In genomic region chr18:3447895-3448844, GRCh38 we compare ENCODE assay signal across 1 cellular context.
A peak's percentile ranks its signal among the peaks of the same experiment; 100 is the strongest.
TF ChIP-seq lines count a peak whose summit lies in the region.

No MANE protein-coding gene starts in this region.

TF ChIP-seq in HepG2, 621 proteins besides CTCF, POLR2A, EP300 and RAD21 (continued from another document and continues in another):
- TF ChIP-seq, protein P1, sequence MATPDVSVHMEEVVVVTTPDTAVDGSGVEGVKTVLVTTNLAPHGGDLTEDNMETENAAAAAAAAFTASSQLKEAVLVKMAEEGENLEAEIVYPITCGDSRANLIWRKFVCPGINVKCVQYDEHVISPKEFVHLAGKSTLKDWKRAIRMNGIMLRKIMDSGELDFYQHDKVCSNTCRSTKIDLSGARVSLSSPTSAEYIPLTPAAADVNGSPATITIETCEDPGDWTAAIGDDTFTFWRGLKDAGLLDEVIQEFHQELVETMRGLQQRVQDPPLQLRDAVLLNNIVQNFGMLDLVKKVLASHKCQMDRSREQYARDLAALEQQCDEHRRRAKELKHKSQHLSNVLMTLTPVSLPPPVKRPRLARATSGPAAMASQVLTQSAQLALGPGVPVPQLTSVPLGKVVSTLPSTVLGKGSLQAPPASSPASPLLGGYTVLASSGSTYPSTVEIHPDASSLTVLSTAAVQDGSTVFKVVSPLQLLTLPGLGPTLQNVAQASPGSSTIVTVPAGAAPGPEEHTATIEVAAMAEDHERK (CRISPR knock-in tag; IDR thresholded peaks at IDR 0.05; ENCODE audit: low read depth): peak; percentile 65; the same call in 1 of the 2 replicates
- TF ChIP-seq TCF7 (IDR thresholded peaks at IDR 0.05; ENCODE audit: low read depth) (peak; percentile 80), TBX2 (CRISPR knock-in tag; IDR thresholded peaks at IDR 0.05; ENCODE audit: borderline replicate concordance) (peak; percentile 79), PHB2 (IDR thresholded peaks at IDR 0.05; ENCODE audit: partially characterized antibody) (no peak), ZNF251 (CRISPR knock-in tag; IDR thresholded peaks at IDR 0.05) (no peak), WIZ (CRISPR knock-in tag; IDR thresholded peaks at IDR 0.05) (no peak), ZNF124 (CRISPR knock-in tag; IDR thresholded peaks at IDR 0.05) (peak; percentile 75), CAMTA2 (CRISPR knock-in tag; IDR thresholded peaks at IDR 0.05; ENCODE audit: borderline replicate concordance) (no peak), GTF3A (CRISPR knock-in tag; conservative IDR thresholded peaks at IDR 0.05) (no peak), GFI1 (CRISPR knock-in tag; IDR thresholded peaks at IDR 0.05; ENCODE audit: borderline replicate concordance) (peak; percentile 65; the same call in 1 of the 2 replicates), MXD1 (CRISPR knock-in tag; IDR thresholded peaks at IDR 0.05) (no peak; the same call in 1 of the 2 replicates), SMAD1 (CRISPR knock-in tag; IDR thresholded peaks at IDR 0.05; ENCODE audit: borderline replicate concordance, low read depth) (0 out of 2 replicates have a peak, but pooled peaks have one; percentile 48), ZNF776 (CRISPR knock-in tag; IDR thresholded peaks at IDR 0.05) (0 out of 2 replicates have a peak, but pooled peaks have one; percentile 73), ZSCAN29 (CRISPR knock-in tag; conservative IDR thresholded peaks at IDR 0.05) (peak; percentile 86; the same call in 1 of the 2 replicates), HNF4G (IDR thresholded peaks at IDR 0.05; ENCODE audit: borderline replicate concordance, low read depth, low read length) (0 out of 2 replicates have a peak, but pooled peaks have one; percentile 5), HNF4G (CRISPR knock-in tag; IDR thresholded peaks at IDR 0.05; ENCODE audit: borderline replicate concordance, low read depth) (0 out of 2 replicates have a peak, but pooled peaks have one; percentile 15), SMAD3 (CRISPR knock-in tag; IDR thresholded peaks at IDR 0.05) (peak; percentile 73; the same call in 1 of the 2 replicates), ZNF496 (CRISPR knock-in tag; IDR thresholded peaks at IDR 0.05; ENCODE audit: insufficient replicate concordance) (no peak), ZNF740 (CRISPR knock-in tag; IDR thresholded peaks at IDR 0.05) (0 out of 2 replicates have a peak, but pooled peaks have one; percentile 13), ZMYM2 (CRISPR knock-in tag; IDR thresholded peaks at IDR 0.05) (peak; percentile 57; the same call in 1 of the 2 replicates), ZNF574 (CRISPR knock-in tag; IDR thresholded peaks at IDR 0.05) (peak; percentile 83), HOXA3 (CRISPR knock-in tag; IDR thresholded peaks at IDR 0.05) (peak; percentile 74), ZFP36L1 (CRISPR knock-in tag; IDR thresholded peaks at IDR 0.05) (peak; percentile 77; the same call in 1 of the 2 replicates), ZNF749 (CRISPR knock-in tag; IDR thresholded peaks at IDR 0.05; ENCODE audit: borderline replicate concordance) (0 out of 2 replicates have a peak, but pooled peaks have one; percentile 48), HDAC6 (IDR thresholded peaks at IDR 0.05; ENCODE audit: low read depth, low read length) (no peak), ZNF546 (CRISPR knock-in tag; conservative IDR thresholded peaks at IDR 0.05) (no peak; the same call in 1 of the 2 replicates), PAF1 (CRISPR knock-in tag; IDR thresholded peaks at IDR 0.05) (no peak), ZNF580 (CRISPR knock-in tag; IDR thresholded peaks at IDR 0.05; ENCODE audit: borderline replicate concordance, low read depth) (peak; percentile 91), KMT2A (CRISPR knock-in tag; IDR thresholded peaks at IDR 0.05) (peak; percentile 46; the same call in 1 of the 2 replicates), YY1 (IDR thresholded peaks at IDR 0.05; ENCODE audit: insufficient read depth, insufficient replicate concordance, low read depth, low read length) (peak; percentile 11), HDAC1 (CRISPR knock-in tag; IDR thresholded peaks at IDR 0.05) (peak; percentile 94), IKZF5 (CRISPR knock-in tag; IDR thresholded peaks at IDR 0.05) (peak; percentile 96), FOXJ3 (CRISPR knock-in tag; IDR thresholded peaks at IDR 0.05; ENCODE audit: borderline replicate concordance) (peak; percentile 86), ZSCAN5A (CRISPR knock-in tag; IDR thresholded peaks at IDR 0.05; ENCODE audit: borderline replicate concordance) (0 out of 2 replicates have a peak, but pooled peaks have one; percentile 78), ZNF703 (CRISPR knock-in tag; IDR thresholded peaks at IDR 0.05; ENCODE audit: borderline replicate concordance) (no peak), NFYB (CRISPR knock-in tag; IDR thresholded peaks at IDR 0.05) (peak; percentile 67; the same call in 1 of the 2 replicates), SOX6 (IDR thresholded peaks at IDR 0.05) (no peak), SOX6 (CRISPR knock-in tag; IDR thresholded peaks at IDR 0.05) (peak; percentile 83), HNRNPL (IDR thresholded peaks at IDR 0.05; ENCODE audit: low read depth, low read length) (peak; percentile 71; the same call in 1 of the 2 replicates), ZNF460 (CRISPR knock-in tag; IDR thresholded peaks at IDR 0.05; ENCODE audit: borderline replicate concordance) (no peak)
- TF ChIP-seq, protein P2, sequence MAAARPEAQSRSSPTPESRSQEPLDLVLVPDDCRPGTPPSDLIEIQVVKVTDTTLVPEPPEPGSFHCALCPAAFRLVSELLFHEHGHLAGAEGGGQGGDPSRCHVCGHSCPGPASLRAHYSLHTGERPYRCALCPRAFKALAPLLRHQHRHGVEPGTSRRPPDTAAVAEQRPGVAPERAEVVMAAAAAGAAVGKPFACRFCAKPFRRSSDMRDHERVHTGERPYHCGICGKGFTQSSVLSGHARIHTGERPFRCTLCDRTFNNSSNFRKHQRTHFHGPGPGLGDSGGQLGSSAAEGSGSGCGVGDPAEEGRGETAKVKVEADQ (CRISPR knock-in tag; IDR thresholded peaks at IDR 0.05; ENCODE audit: borderline replicate concordance): peak; percentile 64; the same call in 1 of the 2 replicates
- TF ChIP-seq, protein P3, sequence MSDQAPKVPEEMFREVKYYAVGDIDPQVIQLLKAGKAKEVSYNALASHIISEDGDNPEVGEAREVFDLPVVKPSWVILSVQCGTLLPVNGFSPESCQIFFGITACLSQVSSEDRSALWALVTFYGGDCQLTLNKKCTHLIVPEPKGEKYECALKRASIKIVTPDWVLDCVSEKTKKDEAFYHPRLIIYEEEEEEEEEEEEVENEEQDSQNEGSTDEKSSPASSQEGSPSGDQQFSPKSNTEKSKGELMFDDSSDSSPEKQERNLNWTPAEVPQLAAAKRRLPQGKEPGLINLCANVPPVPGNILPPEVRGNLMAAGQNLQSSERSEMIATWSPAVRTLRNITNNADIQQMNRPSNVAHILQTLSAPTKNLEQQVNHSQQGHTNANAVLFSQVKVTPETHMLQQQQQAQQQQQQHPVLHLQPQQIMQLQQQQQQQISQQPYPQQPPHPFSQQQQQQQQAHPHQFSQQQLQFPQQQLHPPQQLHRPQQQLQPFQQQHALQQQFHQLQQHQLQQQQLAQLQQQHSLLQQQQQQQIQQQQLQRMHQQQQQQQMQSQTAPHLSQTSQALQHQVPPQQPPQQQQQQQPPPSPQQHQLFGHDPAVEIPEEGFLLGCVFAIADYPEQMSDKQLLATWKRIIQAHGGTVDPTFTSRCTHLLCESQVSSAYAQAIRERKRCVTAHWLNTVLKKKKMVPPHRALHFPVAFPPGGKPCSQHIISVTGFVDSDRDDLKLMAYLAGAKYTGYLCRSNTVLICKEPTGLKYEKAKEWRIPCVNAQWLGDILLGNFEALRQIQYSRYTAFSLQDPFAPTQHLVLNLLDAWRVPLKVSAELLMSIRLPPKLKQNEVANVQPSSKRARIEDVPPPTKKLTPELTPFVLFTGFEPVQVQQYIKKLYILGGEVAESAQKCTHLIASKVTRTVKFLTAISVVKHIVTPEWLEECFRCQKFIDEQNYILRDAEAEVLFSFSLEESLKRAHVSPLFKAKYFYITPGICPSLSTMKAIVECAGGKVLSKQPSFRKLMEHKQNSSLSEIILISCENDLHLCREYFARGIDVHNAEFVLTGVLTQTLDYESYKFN (CRISPR knock-in tag; conservative IDR thresholded peaks at IDR 0.05): peak; percentile 68
- TF ChIP-seq, protein P4, sequence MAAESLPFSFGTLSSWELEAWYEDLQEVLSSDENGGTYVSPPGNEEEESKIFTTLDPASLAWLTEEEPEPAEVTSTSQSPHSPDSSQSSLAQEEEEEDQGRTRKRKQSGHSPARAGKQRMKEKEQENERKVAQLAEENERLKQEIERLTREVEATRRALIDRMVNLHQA (CRISPR knock-in tag; IDR thresholded peaks at IDR 0.05): no peak
- TF ChIP-seq, protein P5, sequence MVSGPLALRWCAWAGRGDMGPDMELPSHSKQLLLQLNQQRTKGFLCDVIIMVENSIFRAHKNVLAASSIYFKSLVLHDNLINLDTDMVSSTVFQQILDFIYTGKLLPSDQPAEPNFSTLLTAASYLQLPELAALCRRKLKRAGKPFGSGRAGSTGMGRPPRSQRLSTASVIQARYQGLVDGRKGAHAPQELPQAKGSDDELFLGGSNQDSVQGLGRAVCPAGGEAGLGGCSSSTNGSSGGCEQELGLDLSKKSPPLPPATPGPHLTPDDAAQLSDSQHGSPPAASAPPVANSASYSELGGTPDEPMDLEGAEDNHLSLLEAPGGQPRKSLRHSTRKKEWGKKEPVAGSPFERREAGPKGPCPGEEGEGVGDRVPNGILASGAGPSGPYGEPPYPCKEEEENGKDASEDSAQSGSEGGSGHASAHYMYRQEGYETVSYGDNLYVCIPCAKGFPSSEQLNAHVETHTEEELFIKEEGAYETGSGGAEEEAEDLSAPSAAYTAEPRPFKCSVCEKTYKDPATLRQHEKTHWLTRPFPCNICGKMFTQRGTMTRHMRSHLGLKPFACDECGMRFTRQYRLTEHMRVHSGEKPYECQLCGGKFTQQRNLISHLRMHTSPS (CRISPR knock-in tag; IDR thresholded peaks at IDR 0.05; ENCODE audit: low read depth): peak; percentile 20; the same call in 1 of the 2 replicates
- TF ChIP-seq, protein P6, sequence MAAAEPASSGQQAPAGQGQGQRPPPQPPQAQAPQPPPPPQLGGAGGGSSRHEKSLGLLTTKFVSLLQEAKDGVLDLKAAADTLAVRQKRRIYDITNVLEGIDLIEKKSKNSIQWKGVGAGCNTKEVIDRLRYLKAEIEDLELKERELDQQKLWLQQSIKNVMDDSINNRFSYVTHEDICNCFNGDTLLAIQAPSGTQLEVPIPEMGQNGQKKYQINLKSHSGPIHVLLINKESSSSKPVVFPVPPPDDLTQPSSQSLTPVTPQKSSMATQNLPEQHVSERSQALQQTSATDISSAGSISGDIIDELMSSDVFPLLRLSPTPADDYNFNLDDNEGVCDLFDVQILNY (CRISPR knock-in tag; conservative IDR thresholded peaks at IDR 0.05): no peak
